Comparison of ENCODE assay signal across 19 cellular contexts in genomic region chr1:45995298-45995697, GRCh38.
DNase-seq lines count a peak whose midpoint lies in the region; ATAC-seq and TF ChIP-seq lines count a peak whose summit lies in the region.
"Had no signal": no experiment of that assay in that cellular context is flagged by ENCODE, and none has a peak within 500 bp of the region (broad histone marks: within the 10 kb centered on the region; RNA-seq: fewer than 3 reads in every experiment).

No MANE protein-coding gene starts in this region.

- peaks cover 3% of the 10 kb centered on the region; the same call in 1 of the 2 replicates for H3K27me3 Mint-ChIP-seq in HFFc6 (ENCODE audit: insufficient read depth)

- H3K4me3 Mint-ChIP-seq in HFFc6, result no peak overlapping the region

- peak overlapping the region; percentile 59 for H3K27ac Mint-ChIP-seq in HFFc6

- H3K27me3 ChIP-seq in gastrocnemius medialis (no peaks in the 10 kb centered on the region), sigmoid colon (no peaks in the 10 kb centered on the region)
- H3K27me3 ChIP-seq: SJCRH30 had no signal

- no peak for TF ChIP-seq POLR2A in gastrocnemius medialis (IDR thresholded peaks at IDR 0.05)
- no peak for TF ChIP-seq POLR2A in sigmoid colon (IDR thresholded peaks at IDR 0.05)

- WGBS in sigmoid colon, 2 donors, result 87 to 90% methylated on average over 8 of the region's 8 CpGs

- no peak for TF ChIP-seq EP300 in sigmoid colon (IDR thresholded peaks at IDR 0.05)

- intact Hi-C loops in gastrocnemius medialis (cut with DNase I; ENCODE audit: low total_unique reads) (no loop called here), sigmoid colon (cut with DNase I) (no loop called here)

- H3K4me1 ChIP-seq in gastrocnemius medialis (peaks cover 10 to 28% of the 10 kb centered on the region in 2 donors), sigmoid colon (no peaks in the 10 kb centered on the region)
- H3K4me1 ChIP-seq: SJCRH30 had no signal

- H3K4me3 ChIP-seq in fibroblast of mammary gland (ENCODE audit: control insufficient read depth, low read depth, low read length) (no peak overlapping the region), gastrocnemius medialis (no peak overlapping the region), sigmoid colon (no peak overlapping the region)
- H3K4me3 ChIP-seq: SJCRH30 had no signal

- ATAC-seq in gastrocnemius medialis, result peak; percentile 35 to 45

- H3K9me3 ChIP-seq in gastrocnemius medialis (no peaks in the 10 kb centered on the region), sigmoid colon (no peaks in the 10 kb centered on the region)
- H3K9me3 ChIP-seq: SJCRH30 had no signal

- DNase-seq in HFFc6 (peak; percentile 15), RPMI7951 (ENCODE audit: low read depth) (peak; percentile 70), fibroblast of mammary gland (ENCODE audit: low read depth) (peak; percentile 25), gastrocnemius medialis (no peak), AG20443 (ENCODE audit: low spot score) (no peak), NAMALWA (ENCODE audit: low spot score) (no peak), sigmoid colon (no peak)
- DNase-seq: AML-193, DMS79, H7, MV-4-11, NCI-H1417, NCI-H187, NCI-H2107, NCI-H510A, NCI-H82, OCI-M1, SJCRH30 had no signal

- no peaks in the 10 kb centered on the region; the same call in 1 of the 2 replicates for H3K9me3 Mint-ChIP-seq in HFFc6

- in situ Hi-C loops in gastrocnemius medialis (cut with MboI; ENCODE audit: low sequenced_read_pairs in 4 of 4), result no loop called here

- peaks cover 22% of the 10 kb centered on the region for H3K4me1 Mint-ChIP-seq in HFFc6 (ENCODE audit: low read depth)

- H3K36me3 Mint-ChIP-seq in HFFc6 (ENCODE audit: low read depth), result peaks cover 23% of the 10 kb centered on the region

- TF ChIP-seq CTCF in HFFc6 (IDR thresholded peaks at IDR 0.05), result no peak
- no peak for TF ChIP-seq CTCF in fibroblast of mammary gland (conservative IDR thresholded peaks at IDR 0.05; ENCODE audit: control insufficient read depth, insufficient read depth, low read depth, low read length)
- no peak for TF ChIP-seq CTCF in gastrocnemius medialis (IDR thresholded peaks at IDR 0.05 in 4 of 5, conservative IDR thresholded peaks at IDR 0.05 in 1 of 5)
- no peak for TF ChIP-seq CTCF in sigmoid colon (IDR thresholded peaks at IDR 0.05)

- H3K27ac ChIP-seq in gastrocnemius medialis, result peak overlapping the region; percentile 54 to 69 (median 66)
- H3K27ac ChIP-seq in sigmoid colon, result no peak overlapping the region
- H3K27ac ChIP-seq: C4-2B, SJCRH30 had no signal

- H3K36me3 ChIP-seq in gastrocnemius medialis (peaks cover 0 to 24% of the 10 kb centered on the region in 2 donors), sigmoid colon (no peaks in the 10 kb centered on the region)

Comparison
In these comparisons a context has a peak if more than half of its experiments do, and no peak if none do; other contexts are left out.
1. DNase-seq: peak in HFFc6 (single experiment), RPMI7951 (single experiment) and fibroblast of mammary gland (single experiment); none in gastrocnemius medialis (0 of 2), AG20443 (single experiment), NAMALWA (single experiment) and sigmoid colon (single experiment).
2. H3K27ac ChIP-seq: peak in gastrocnemius medialis (4 of 4); none in sigmoid colon (0 of 4).